Comparison of ENCODE assay signal across 1 cellular context in genomic region chr20:25508083-25508770, GRCh38.
TF ChIP-seq lines count a peak whose summit lies in the region.

No MANE protein-coding gene starts in this region.

TF ChIP-seq in HepG2, 621 proteins besides CTCF, POLR2A, EP300 and RAD21 (continued from another document and continues in another):
- peak; percentile 98 for TF ChIP-seq ZNF264 (CRISPR knock-in tag; IDR thresholded peaks at IDR 0.05)
- TF ChIP-seq MTA3 (CRISPR knock-in tag; IDR thresholded peaks at IDR 0.05) = no peak
- TF ChIP-seq ZBTB2 (CRISPR knock-in tag; IDR thresholded peaks at IDR 0.05; ENCODE audit: low read depth) = no peak
- TF ChIP-seq GATA4 (IDR thresholded peaks at IDR 0.05; ENCODE audit: borderline replicate concordance, low read depth) = peak; percentile 75; the same call in 1 of the 2 replicates
- peak; percentile 95 for TF ChIP-seq RFXAP (CRISPR knock-in tag; IDR thresholded peaks at IDR 0.05; ENCODE audit: borderline replicate concordance)
- TF ChIP-seq ZNF18 (CRISPR knock-in tag; IDR thresholded peaks at IDR 0.05; ENCODE audit: insufficient replicate concordance) = peak; percentile 77
- TF ChIP-seq ZBTB39 (CRISPR knock-in tag; IDR thresholded peaks at IDR 0.05) = peak; percentile 97
- peak; percentile 81 for TF ChIP-seq TOPORS (CRISPR knock-in tag; IDR thresholded peaks at IDR 0.05)
- peak; percentile 80; the same call in 1 of the 2 replicates for TF ChIP-seq NRL (CRISPR knock-in tag; IDR thresholded peaks at IDR 0.05; ENCODE audit: borderline replicate concordance)
- no peak for TF ChIP-seq USF2 (IDR thresholded peaks at IDR 0.05; ENCODE audit: low read depth, low read length)
- TF ChIP-seq USF2 (CRISPR knock-in tag; IDR thresholded peaks at IDR 0.05; ENCODE audit: borderline replicate concordance) = no peak
- peak; percentile 78; the same call in 1 of the 2 replicates for TF ChIP-seq ZNF24 (IDR thresholded peaks at IDR 0.05)
- TF ChIP-seq ZNF17 (CRISPR knock-in tag; IDR thresholded peaks at IDR 0.05) = no peak
- TF ChIP-seq ZNF549 (CRISPR knock-in tag; IDR thresholded peaks at IDR 0.05) = no peak
- no peak for TF ChIP-seq ZNF235 (CRISPR knock-in tag; IDR thresholded peaks at IDR 0.05; ENCODE audit: borderline replicate concordance)
- peak; percentile 94 for TF ChIP-seq NFE2 (CRISPR knock-in tag; IDR thresholded peaks at IDR 0.05)
- peak; percentile 80 for TF ChIP-seq ZNF296 (CRISPR knock-in tag; conservative IDR thresholded peaks at IDR 0.05)
- no peak for TF ChIP-seq ZFYVE20 (CRISPR knock-in tag; IDR thresholded peaks at IDR 0.05; ENCODE audit: borderline replicate concordance, low read depth)
- TF ChIP-seq CENPBD1 (CRISPR knock-in tag; IDR thresholded peaks at IDR 0.05; ENCODE audit: borderline replicate concordance, low read depth) = no peak
- TF ChIP-seq CHD2 (IDR thresholded peaks at IDR 0.05; ENCODE audit: low read depth, low read length) = no peak
- TF ChIP-seq ZNF772 (CRISPR knock-in tag; IDR thresholded peaks at IDR 0.05) = peak; percentile 98
- TF ChIP-seq SP4 (CRISPR knock-in tag; IDR thresholded peaks at IDR 0.05) = peak; percentile 83
- no peak for TF ChIP-seq ZNF530 (CRISPR knock-in tag; IDR thresholded peaks at IDR 0.05; ENCODE audit: low read depth)
- peak; percentile 80 for TF ChIP-seq ZNF564 (CRISPR knock-in tag; IDR thresholded peaks at IDR 0.05)
- peak; percentile 80; the same call in 1 of the 2 replicates for TF ChIP-seq ZNF619 (CRISPR knock-in tag; IDR thresholded peaks at IDR 0.05)
- TF ChIP-seq BCL6 (CRISPR knock-in tag; IDR thresholded peaks at IDR 0.05) = peak; percentile 99
- TF ChIP-seq ZNF629 (CRISPR knock-in tag; conservative IDR thresholded peaks at IDR 0.05) = peak; percentile 77
- TF ChIP-seq KAT2B (IDR thresholded peaks at IDR 0.05; ENCODE audit: borderline replicate concordance, low read depth, low read length) = no peak
- TF ChIP-seq ZNF383 (CRISPR knock-in tag; IDR thresholded peaks at IDR 0.05; ENCODE audit: borderline replicate concordance) = peak; percentile 41; the same call in 1 of the 2 replicates
- TF ChIP-seq SYNCRIP (IDR thresholded peaks at IDR 0.05; ENCODE audit: insufficient read depth, low read depth, low read length) = no peak
- peak; percentile 92 for TF ChIP-seq MAX (IDR thresholded peaks at IDR 0.05)
- TF ChIP-seq PPARG (CRISPR knock-in tag; conservative IDR thresholded peaks at IDR 0.05) = peak; percentile 95
- no peak for TF ChIP-seq ZNF326 (CRISPR knock-in tag; IDR thresholded peaks at IDR 0.05; ENCODE audit: borderline replicate concordance)
- peak; percentile 99 for TF ChIP-seq NCOA1 (CRISPR knock-in tag; IDR thresholded peaks at IDR 0.05)
- TF ChIP-seq PITX1 (CRISPR knock-in tag; IDR thresholded peaks at IDR 0.05) = peak; percentile 96
- peak; percentile 70; the same call in 1 of the 2 replicates for TF ChIP-seq ATF7-NPFF (CRISPR knock-in tag; IDR thresholded peaks at IDR 0.05; ENCODE audit: low read depth)
- TF ChIP-seq ZNF468 (CRISPR knock-in tag; IDR thresholded peaks at IDR 0.05) = 0 out of 2 replicates have a peak, but pooled peaks have one; percentile 70
- peak; percentile 77; the same call in 1 of the 2 replicates for TF ChIP-seq ZNF441 (CRISPR knock-in tag; IDR thresholded peaks at IDR 0.05; ENCODE audit: borderline replicate concordance)
- peak; percentile 100 for TF ChIP-seq FOXA3 (CRISPR knock-in tag; IDR thresholded peaks at IDR 0.05)
- no peak; the same call in 1 of the 2 replicates for TF ChIP-seq KLF15 (CRISPR knock-in tag; IDR thresholded peaks at IDR 0.05; ENCODE audit: borderline replicate concordance)
- TF ChIP-seq, protein P1, sequence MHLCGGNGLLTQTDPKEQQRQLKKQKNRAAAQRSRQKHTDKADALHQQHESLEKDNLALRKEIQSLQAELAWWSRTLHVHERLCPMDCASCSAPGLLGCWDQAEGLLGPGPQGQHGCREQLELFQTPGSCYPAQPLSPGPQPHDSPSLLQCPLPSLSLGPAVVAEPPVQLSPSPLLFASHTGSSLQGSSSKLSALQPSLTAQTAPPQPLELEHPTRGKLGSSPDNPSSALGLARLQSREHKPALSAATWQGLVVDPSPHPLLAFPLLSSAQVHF (CRISPR knock-in tag; IDR thresholded peaks at IDR 0.05) = no peak
- TF ChIP-seq ZFP41 (CRISPR knock-in tag; IDR thresholded peaks at IDR 0.05; ENCODE audit: borderline replicate concordance) = peak; percentile 80; the same call in 1 of the 2 replicates
- TF ChIP-seq, protein P2, sequence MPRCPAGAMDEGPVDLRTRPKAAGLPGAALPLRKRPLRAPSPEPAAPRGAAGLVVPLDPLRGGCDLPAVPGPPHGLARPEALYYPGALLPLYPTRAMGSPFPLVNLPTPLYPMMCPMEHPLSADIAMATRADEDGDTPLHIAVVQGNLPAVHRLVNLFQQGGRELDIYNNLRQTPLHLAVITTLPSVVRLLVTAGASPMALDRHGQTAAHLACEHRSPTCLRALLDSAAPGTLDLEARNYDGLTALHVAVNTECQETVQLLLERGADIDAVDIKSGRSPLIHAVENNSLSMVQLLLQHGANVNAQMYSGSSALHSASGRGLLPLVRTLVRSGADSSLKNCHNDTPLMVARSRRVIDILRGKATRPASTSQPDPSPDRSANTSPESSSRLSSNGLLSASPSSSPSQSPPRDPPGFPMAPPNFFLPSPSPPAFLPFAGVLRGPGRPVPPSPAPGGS (CRISPR knock-in tag; IDR thresholded peaks at IDR 0.05) = 0 out of 2 replicates have a peak, but pooled peaks have one; percentile 53
- TF ChIP-seq TFAP4 (IDR thresholded peaks at IDR 0.05; ENCODE audit: borderline replicate concordance, low read depth) = peak; percentile 97
- TF ChIP-seq ZNF552 (CRISPR knock-in tag; IDR thresholded peaks at IDR 0.05; ENCODE audit: borderline replicate concordance) = peak; percentile 95; the same call in 1 of the 2 replicates
- TF ChIP-seq FOSL2 (CRISPR knock-in tag; IDR thresholded peaks at IDR 0.05) = peak; percentile 99
- peak; percentile 99; the same call in 1 of the 2 replicates for TF ChIP-seq FOXO4 (CRISPR knock-in tag; conservative IDR thresholded peaks at IDR 0.05)
- TF ChIP-seq ZNF616 (CRISPR knock-in tag; IDR thresholded peaks at IDR 0.05; ENCODE audit: low read depth) = 0 out of 2 replicates have a peak, but pooled peaks have one; percentile 55
- TF ChIP-seq ZNF766 (CRISPR knock-in tag; IDR thresholded peaks at IDR 0.05; ENCODE audit: borderline replicate concordance) = peak; percentile 98; the same call in 1 of the 2 replicates
- 0 out of 2 replicates have a peak, but pooled peaks have one; percentile 3 for TF ChIP-seq ZNF329 (CRISPR knock-in tag; IDR thresholded peaks at IDR 0.05; ENCODE audit: low read depth)
- no peak for TF ChIP-seq PHB2 (IDR thresholded peaks at IDR 0.05; ENCODE audit: partially characterized antibody)
- TF ChIP-seq, protein P3, sequence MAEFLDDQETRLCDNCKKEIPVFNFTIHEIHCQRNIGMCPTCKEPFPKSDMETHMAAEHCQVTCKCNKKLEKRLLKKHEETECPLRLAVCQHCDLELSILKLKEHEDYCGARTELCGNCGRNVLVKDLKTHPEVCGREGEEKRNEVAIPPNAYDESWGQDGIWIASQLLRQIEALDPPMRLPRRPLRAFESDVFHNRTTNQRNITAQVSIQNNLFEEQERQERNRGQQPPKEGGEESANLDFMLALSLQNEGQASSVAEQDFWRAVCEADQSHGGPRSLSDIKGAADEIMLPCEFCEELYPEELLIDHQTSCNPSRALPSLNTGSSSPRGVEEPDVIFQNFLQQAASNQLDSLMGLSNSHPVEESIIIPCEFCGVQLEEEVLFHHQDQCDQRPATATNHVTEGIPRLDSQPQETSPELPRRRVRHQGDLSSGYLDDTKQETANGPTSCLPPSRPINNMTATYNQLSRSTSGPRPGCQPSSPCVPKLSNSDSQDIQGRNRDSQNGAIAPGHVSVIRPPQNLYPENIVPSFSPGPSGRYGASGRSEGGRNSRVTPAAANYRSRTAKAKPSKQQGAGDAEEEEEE (CRISPR knock-in tag; IDR thresholded peaks at IDR 0.05; ENCODE audit: borderline replicate concordance) = 0 out of 2 replicates have a peak, but pooled peaks have one; percentile 86
- TF ChIP-seq MYPOP (CRISPR knock-in tag; IDR thresholded peaks at IDR 0.05) = peak; percentile 82; the same call in 1 of the 2 replicates
- TF ChIP-seq MEIS1 (CRISPR knock-in tag; IDR thresholded peaks at IDR 0.05; ENCODE audit: borderline replicate concordance) = peak; percentile 99
- TF ChIP-seq RNF2 (conservative IDR thresholded peaks at IDR 0.05; ENCODE audit: low read depth) = no peak; the same call in 1 of the 2 replicates
